1 cellular context compared by ENCODE assay signal in the genomic region with DNA sequence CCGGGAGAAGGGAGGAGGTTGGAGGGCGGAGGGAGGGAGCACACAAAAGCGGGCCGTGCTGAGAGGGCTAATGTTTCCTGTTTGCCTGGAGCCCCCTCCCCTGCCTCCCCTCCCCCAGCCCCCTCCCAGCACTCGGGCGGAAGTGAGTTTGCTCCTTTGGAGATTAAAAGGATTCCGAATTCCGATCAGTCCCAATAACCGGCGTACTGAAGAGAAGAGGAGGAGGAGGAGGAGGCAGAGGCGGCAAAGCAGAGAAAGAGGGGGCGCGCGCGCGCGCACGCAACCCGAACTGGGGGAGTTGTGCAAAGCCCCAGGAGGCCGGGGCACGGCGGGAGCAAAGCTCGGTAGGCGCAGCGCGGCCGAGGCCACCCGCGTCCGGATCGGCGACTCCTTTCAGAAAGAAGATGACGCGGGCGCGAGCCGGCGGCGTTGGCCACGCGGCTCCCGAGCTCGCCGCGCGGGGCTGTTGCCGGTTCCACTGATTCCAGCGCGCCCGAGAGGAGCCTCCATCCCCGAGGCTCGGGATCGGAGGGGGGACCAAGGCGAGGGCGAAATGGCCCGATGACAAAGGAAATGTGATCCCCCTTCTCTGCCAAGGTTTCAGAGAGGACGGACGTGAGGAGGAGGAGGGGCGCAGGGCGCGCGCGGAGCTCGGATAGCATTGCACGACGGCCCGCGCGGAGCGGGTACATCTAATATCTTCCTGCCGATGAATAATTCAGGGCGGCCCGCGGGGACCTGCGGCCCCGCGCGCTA.
TF ChIP-seq lines count a peak whose summit lies in the region.

No MANE protein-coding gene starts in this region.

TF ChIP-seq in HepG2, 621 proteins besides CTCF, POLR2A, EP300 and RAD21 (continued from another document and continues in another):
- TF ChIP-seq, protein P1, sequence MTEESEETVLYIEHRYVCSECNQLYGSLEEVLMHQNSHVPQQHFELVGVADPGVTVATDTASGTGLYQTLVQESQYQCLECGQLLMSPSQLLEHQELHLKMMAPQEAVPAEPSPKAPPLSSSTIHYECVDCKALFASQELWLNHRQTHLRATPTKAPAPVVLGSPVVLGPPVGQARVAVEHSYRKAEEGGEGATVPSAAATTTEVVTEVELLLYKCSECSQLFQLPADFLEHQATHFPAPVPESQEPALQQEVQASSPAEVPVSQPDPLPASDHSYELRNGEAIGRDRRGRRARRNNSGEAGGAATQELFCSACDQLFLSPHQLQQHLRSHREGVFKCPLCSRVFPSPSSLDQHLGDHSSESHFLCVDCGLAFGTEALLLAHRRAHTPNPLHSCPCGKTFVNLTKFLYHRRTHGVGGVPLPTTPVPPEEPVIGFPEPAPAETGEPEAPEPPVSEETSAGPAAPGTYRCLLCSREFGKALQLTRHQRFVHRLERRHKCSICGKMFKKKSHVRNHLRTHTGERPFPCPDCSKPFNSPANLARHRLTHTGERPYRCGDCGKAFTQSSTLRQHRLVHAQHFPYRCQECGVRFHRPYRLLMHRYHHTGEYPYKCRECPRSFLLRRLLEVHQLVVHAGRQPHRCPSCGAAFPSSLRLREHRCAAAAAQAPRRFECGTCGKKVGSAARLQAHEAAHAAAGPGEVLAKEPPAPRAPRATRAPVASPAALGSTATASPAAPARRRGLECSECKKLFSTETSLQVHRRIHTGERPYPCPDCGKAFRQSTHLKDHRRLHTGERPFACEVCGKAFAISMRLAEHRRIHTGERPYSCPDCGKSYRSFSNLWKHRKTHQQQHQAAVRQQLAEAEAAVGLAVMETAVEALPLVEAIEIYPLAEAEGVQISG (CRISPR knock-in tag; IDR thresholded peaks at IDR 0.05), result peak; percentile 6; the same call in 1 of the 2 replicates
- TF ChIP-seq, protein P2, sequence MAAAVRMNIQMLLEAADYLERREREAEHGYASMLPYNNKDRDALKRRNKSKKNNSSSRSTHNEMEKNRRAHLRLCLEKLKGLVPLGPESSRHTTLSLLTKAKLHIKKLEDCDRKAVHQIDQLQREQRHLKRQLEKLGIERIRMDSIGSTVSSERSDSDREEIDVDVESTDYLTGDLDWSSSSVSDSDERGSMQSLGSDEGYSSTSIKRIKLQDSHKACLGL (CRISPR knock-in tag; IDR thresholded peaks at IDR 0.05), result peak; percentile 84; the same call in 1 of the 2 replicates
- TF ChIP-seq CAMTA2 (CRISPR knock-in tag; IDR thresholded peaks at IDR 0.05; ENCODE audit: borderline replicate concordance) (peak; percentile 22; the same call in 1 of the 2 replicates), FOXO1 (CRISPR knock-in tag; IDR thresholded peaks at IDR 0.05) (no peak), ATRX (CRISPR knock-in tag; IDR thresholded peaks at IDR 0.05; ENCODE audit: borderline replicate concordance) (no peak), MYC (CRISPR knock-in tag; IDR thresholded peaks at IDR 0.05; ENCODE audit: borderline replicate concordance) (peak; percentile 58; the same call in 1 of the 2 replicates), CREB1 (IDR thresholded peaks at IDR 0.05) (peak; percentile 20; the same call in 1 of the 2 replicates), CREB1 (CRISPR knock-in tag; IDR thresholded peaks at IDR 0.05) (no peak), NFYC (CRISPR knock-in tag; IDR thresholded peaks at IDR 0.05) (no peak), HHEX (CRISPR knock-in tag; IDR thresholded peaks at IDR 0.05) (no peak), ZNF781 (CRISPR knock-in tag; IDR thresholded peaks at IDR 0.05; ENCODE audit: borderline replicate concordance, not compliant biosample characterization) (no peak), TOE1 (CRISPR knock-in tag; IDR thresholded peaks at IDR 0.05) (no peak), MYNN (CRISPR knock-in tag; IDR thresholded peaks at IDR 0.05; ENCODE audit: low read depth) (no peak), ZNF33B (CRISPR knock-in tag; IDR thresholded peaks at IDR 0.05) (no peak), SOX5 (CRISPR knock-in tag; IDR thresholded peaks at IDR 0.05; ENCODE audit: borderline replicate concordance) (peak; percentile 20; the same call in 1 of the 2 replicates), SSRP1 (CRISPR knock-in tag; IDR thresholded peaks at IDR 0.05) (no peak), PAX8 (CRISPR knock-in tag; IDR thresholded peaks at IDR 0.05; ENCODE audit: borderline replicate concordance) (no peak), ZSCAN30 (CRISPR knock-in tag; IDR thresholded peaks at IDR 0.05) (no peak), ZNF501 (CRISPR knock-in tag; IDR thresholded peaks at IDR 0.05) (0 out of 2 replicates have a peak, but pooled peaks have one; percentile 33), NFIB (CRISPR knock-in tag; IDR thresholded peaks at IDR 0.05; ENCODE audit: borderline replicate concordance) (no peak), ZNF557 (CRISPR knock-in tag; IDR thresholded peaks at IDR 0.05) (peak; percentile 56; the same call in 1 of the 2 replicates), ZNF235 (CRISPR knock-in tag; IDR thresholded peaks at IDR 0.05; ENCODE audit: borderline replicate concordance) (0 out of 2 replicates have a peak, but pooled peaks have one; percentile 68), SNAPC2 (CRISPR knock-in tag; IDR thresholded peaks at IDR 0.05) (no peak), TAF1 (CRISPR knock-in tag; IDR thresholded peaks at IDR 0.05) (peak; percentile 87), NCOA2 (CRISPR knock-in tag; IDR thresholded peaks at IDR 0.05) (peak; percentile 59; the same call in 1 of the 2 replicates), NONO (IDR thresholded peaks at IDR 0.05) (no peak), NONO (CRISPR knock-in tag; conservative IDR thresholded peaks at IDR 0.05) (no peak; the same call in 1 of the 2 replicates), ZNF382 (CRISPR knock-in tag; IDR thresholded peaks at IDR 0.05; ENCODE audit: borderline replicate concordance) (no peak), XBP1 (CRISPR knock-in tag; IDR thresholded peaks at IDR 0.05) (no peak), NRL (CRISPR knock-in tag; IDR thresholded peaks at IDR 0.05; ENCODE audit: borderline replicate concordance) (peak; percentile 70; the same call in 1 of the 2 replicates), ZNF317 (CRISPR knock-in tag; IDR thresholded peaks at IDR 0.05) (peak; percentile 70), MBD4 (IDR thresholded peaks at IDR 0.05; ENCODE audit: borderline replicate concordance, low read length) (no peak)
- TF ChIP-seq, protein P3, sequence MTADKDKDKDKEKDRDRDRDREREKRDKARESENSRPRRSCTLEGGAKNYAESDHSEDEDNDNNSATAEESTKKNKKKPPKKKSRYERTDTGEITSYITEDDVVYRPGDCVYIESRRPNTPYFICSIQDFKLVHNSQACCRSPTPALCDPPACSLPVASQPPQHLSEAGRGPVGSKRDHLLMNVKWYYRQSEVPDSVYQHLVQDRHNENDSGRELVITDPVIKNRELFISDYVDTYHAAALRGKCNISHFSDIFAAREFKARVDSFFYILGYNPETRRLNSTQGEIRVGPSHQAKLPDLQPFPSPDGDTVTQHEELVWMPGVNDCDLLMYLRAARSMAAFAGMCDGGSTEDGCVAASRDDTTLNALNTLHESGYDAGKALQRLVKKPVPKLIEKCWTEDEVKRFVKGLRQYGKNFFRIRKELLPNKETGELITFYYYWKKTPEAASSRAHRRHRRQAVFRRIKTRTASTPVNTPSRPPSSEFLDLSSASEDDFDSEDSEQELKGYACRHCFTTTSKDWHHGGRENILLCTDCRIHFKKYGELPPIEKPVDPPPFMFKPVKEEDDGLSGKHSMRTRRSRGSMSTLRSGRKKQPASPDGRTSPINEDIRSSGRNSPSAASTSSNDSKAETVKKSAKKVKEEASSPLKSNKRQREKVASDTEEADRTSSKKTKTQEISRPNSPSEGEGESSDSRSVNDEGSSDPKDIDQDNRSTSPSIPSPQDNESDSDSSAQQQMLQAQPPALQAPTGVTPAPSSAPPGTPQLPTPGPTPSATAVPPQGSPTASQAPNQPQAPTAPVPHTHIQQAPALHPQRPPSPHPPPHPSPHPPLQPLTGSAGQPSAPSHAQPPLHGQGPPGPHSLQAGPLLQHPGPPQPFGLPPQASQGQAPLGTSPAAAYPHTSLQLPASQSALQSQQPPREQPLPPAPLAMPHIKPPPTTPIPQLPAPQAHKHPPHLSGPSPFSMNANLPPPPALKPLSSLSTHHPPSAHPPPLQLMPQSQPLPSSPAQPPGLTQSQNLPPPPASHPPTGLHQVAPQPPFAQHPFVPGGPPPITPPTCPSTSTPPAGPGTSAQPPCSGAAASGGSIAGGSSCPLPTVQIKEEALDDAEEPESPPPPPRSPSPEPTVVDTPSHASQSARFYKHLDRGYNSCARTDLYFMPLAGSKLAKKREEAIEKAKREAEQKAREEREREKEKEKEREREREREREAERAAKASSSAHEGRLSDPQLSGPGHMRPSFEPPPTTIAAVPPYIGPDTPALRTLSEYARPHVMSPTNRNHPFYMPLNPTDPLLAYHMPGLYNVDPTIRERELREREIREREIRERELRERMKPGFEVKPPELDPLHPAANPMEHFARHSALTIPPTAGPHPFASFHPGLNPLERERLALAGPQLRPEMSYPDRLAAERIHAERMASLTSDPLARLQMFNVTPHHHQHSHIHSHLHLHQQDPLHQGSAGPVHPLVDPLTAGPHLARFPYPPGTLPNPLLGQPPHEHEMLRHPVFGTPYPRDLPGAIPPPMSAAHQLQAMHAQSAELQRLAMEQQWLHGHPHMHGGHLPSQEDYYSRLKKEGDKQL (CRISPR knock-in tag; IDR thresholded peaks at IDR 0.05; ENCODE audit: low read depth), result peak; percentile 20; the same call in 1 of the 2 replicates
- TF ChIP-seq, protein P4, sequence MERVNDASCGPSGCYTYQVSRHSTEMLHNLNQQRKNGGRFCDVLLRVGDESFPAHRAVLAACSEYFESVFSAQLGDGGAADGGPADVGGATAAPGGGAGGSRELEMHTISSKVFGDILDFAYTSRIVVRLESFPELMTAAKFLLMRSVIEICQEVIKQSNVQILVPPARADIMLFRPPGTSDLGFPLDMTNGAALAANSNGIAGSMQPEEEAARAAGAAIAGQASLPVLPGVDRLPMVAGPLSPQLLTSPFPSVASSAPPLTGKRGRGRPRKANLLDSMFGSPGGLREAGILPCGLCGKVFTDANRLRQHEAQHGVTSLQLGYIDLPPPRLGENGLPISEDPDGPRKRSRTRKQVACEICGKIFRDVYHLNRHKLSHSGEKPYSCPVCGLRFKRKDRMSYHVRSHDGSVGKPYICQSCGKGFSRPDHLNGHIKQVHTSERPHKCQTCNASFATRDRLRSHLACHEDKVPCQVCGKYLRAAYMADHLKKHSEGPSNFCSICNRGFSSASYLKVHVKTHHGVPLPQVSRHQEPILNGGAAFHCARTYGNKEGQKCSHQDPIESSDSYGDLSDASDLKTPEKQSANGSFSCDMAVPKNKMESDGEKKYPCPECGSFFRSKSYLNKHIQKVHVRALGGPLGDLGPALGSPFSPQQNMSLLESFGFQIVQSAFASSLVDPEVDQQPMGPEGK (CRISPR knock-in tag; IDR thresholded peaks at IDR 0.05), result peak; percentile 87
- TF ChIP-seq, protein P5, sequence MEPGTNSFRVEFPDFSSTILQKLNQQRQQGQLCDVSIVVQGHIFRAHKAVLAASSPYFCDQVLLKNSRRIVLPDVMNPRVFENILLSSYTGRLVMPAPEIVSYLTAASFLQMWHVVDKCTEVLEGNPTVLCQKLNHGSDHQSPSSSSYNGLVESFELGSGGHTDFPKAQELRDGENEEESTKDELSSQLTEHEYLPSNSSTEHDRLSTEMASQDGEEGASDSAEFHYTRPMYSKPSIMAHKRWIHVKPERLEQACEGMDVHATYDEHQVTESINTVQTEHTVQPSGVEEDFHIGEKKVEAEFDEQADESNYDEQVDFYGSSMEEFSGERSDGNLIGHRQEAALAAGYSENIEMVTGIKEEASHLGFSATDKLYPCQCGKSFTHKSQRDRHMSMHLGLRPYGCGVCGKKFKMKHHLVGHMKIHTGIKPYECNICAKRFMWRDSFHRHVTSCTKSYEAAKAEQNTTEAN (CRISPR knock-in tag; conservative IDR thresholded peaks at IDR 0.05), result no peak
- TF ChIP-seq, protein P6, sequence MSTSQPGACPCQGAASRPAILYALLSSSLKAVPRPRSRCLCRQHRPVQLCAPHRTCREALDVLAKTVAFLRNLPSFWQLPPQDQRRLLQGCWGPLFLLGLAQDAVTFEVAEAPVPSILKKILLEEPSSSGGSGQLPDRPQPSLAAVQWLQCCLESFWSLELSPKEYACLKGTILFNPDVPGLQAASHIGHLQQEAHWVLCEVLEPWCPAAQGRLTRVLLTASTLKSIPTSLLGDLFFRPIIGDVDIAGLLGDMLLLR (CRISPR knock-in tag; IDR thresholded peaks at IDR 0.05), result peak; percentile 59
- TF ChIP-seq, protein P7, sequence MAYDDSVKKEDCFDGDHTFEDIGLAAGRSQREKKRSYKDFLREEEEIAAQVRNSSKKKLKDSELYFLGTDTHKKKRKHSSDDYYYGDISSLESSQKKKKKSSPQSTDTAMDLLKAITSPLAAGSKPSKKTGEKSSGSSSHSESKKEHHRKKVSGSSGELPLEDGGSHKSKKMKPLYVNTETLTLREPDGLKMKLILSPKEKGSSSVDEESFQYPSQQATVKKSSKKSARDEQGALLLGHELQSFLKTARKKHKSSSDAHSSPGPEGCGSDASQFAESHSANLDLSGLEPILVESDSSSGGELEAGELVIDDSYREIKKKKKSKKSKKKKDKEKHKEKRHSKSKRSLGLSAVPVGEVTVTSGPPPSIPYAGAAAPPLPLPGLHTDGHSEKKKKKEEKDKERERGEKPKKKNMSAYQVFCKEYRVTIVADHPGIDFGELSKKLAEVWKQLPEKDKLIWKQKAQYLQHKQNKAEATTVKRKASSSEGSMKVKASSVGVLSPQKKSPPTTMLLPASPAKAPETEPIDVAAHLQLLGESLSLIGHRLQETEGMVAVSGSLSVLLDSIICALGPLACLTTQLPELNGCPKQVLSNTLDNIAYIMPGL (CRISPR knock-in tag; IDR thresholded peaks at IDR 0.05; ENCODE audit: borderline replicate concordance in 1 of 2, low read depth in 1 of 2), result peak; percentile 47 to 51; a peak in 3 of 4 replicates
- TF ChIP-seq, protein P8, sequence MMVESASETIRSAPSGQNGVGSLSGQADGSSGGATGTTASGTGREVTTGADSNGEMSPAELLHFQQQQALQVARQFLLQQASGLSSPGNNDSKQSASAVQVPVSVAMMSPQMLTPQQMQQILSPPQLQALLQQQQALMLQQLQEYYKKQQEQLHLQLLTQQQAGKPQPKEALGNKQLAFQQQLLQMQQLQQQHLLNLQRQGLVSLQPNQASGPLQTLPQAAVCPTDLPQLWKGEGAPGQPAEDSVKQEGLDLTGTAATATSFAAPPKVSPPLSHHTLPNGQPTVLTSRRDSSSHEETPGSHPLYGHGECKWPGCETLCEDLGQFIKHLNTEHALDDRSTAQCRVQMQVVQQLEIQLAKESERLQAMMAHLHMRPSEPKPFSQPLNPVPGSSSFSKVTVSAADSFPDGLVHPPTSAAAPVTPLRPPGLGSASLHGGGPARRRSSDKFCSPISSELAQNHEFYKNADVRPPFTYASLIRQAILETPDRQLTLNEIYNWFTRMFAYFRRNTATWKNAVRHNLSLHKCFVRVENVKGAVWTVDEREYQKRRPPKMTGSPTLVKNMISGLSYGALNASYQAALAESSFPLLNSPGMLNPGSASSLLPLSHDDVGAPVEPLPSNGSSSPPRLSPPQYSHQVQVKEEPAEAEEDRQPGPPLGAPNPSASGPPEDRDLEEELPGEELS (CRISPR knock-in tag; IDR thresholded peaks at IDR 0.05), result peak; percentile 36; the same call in 1 of the 2 replicates
- TF ChIP-seq, protein P9, sequence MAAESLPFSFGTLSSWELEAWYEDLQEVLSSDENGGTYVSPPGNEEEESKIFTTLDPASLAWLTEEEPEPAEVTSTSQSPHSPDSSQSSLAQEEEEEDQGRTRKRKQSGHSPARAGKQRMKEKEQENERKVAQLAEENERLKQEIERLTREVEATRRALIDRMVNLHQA (CRISPR knock-in tag; IDR thresholded peaks at IDR 0.05), result no peak
